ENCODE assay signal across 3 cellular contexts in genomic region chr6:1382331-1382882, GRCh38.
A peak's percentile ranks its signal among the peaks of the same experiment; 100 is the strongest.
TF ChIP-seq lines count a peak whose summit lies in the region.

No MANE protein-coding gene starts in this region.

TF ChIP-seq in IMR-90, 13 proteins besides CTCF, POLR2A, EP300 and RAD21:
- TF ChIP-seq MXI1 (IDR thresholded peaks at IDR 0.05; ENCODE audit: borderline replicate concordance, low read depth, low read length) (no peak), RCOR1 (IDR thresholded peaks at IDR 0.05; ENCODE audit: insufficient replicate concordance, low read length) (no peak), MAZ (IDR thresholded peaks at IDR 0.05; ENCODE audit: borderline replicate concordance, low read depth, low read length) (no peak), SMC3 (IDR thresholded peaks at IDR 0.05; ENCODE audit: low read depth, low read length) (no peak), FOS (IDR thresholded peaks at IDR 0.05; ENCODE audit: low read depth, low read length) (no peak), BHLHE40 (IDR thresholded peaks at IDR 0.05; ENCODE audit: low read depth, low read length) (no peak), ELK1 (IDR thresholded peaks at IDR 0.05; ENCODE audit: borderline replicate concordance, low read depth, low read length) (no peak), RFX5 (IDR thresholded peaks at IDR 0.05; ENCODE audit: low read depth, low read length) (no peak), USF2 (IDR thresholded peaks at IDR 0.05; ENCODE audit: low read depth, low read length) (no peak), CEBPB (IDR thresholded peaks at IDR 0.05; ENCODE audit: low read depth, low read length) (no peak), CHD1 (IDR thresholded peaks at IDR 0.05; ENCODE audit: low read depth, low read length) (no peak), MAFK (IDR thresholded peaks at IDR 0.05; ENCODE audit: low read depth, low read length) (no peak), NFE2L2 (IDR thresholded peaks at IDR 0.05; ENCODE audit: low read depth, low read length) (no peak)

TF ChIP-seq in H1, 55 proteins besides CTCF, POLR2A, EP300 and RAD21:
- TF ChIP-seq KDM4A (IDR thresholded peaks at IDR 0.05; ENCODE audit: low read depth, low read length, severe bottlenecking) (peak; percentile 57), JUN (IDR thresholded peaks at IDR 0.05; ENCODE audit: low read depth, low read length) (no peak), RNF2 (IDR thresholded peaks at IDR 0.05; ENCODE audit: borderline replicate concordance, low read depth, low read length, missing control alignments, poor library complexity, severe bottlenecking) (peak; percentile 84)

TF ChIP-seq in neural cell, 6 proteins besides CTCF, POLR2A, EP300 and RAD21:
- TF ChIP-seq POLR2AphosphoS5 (IDR thresholded peaks at IDR 0.05): no peak
- no peak for TF ChIP-seq SMC3 (conservative IDR thresholded peaks at IDR 0.05; ENCODE audit: poor library complexity)
- TF ChIP-seq REST (IDR thresholded peaks at IDR 0.05; ENCODE audit: borderline replicate concordance): no peak
- TF ChIP-seq EZH2 (IDR thresholded peaks at IDR 0.05; ENCODE audit: borderline replicate concordance, insufficient read depth, low read length, poor library complexity, severe bottlenecking): no peak
- TF ChIP-seq MXI1 (conservative IDR thresholded peaks at IDR 0.05; ENCODE audit: poor library complexity, severe bottlenecking): no peak
- TF ChIP-seq TAF1 (IDR thresholded peaks at IDR 0.05; ENCODE audit: low read depth): no peak
TF ChIP-seq in neural cell: peak in this region for 0.
